Comparison of ENCODE assay signal across 2 cellular contexts in the genomic region with DNA sequence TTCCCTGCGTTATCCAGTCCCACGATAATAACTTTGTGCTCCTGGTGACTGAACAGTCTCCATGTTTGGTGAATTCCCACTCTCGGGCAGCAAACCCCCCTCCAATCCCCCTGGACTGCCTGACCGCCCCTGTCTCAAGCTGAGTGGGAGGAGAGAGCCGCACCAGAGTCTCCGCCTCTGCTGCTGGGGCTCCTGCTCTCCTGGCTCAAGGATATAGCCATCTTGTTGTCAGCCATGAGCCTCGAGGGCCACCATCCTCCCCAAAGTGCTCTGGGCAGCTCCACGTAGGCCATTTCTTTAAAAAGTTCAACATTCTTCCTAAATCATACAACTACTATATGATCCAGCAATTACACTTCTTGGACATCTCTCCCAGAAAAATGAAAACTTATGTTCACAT.
TF ChIP-seq lines count a peak whose summit lies in the region.

No MANE protein-coding gene starts in this region.

TF ChIP-seq in A549, 52 proteins besides CTCF, POLR2A, EP300 and RAD21:
- TF ChIP-seq, protein P1, sequence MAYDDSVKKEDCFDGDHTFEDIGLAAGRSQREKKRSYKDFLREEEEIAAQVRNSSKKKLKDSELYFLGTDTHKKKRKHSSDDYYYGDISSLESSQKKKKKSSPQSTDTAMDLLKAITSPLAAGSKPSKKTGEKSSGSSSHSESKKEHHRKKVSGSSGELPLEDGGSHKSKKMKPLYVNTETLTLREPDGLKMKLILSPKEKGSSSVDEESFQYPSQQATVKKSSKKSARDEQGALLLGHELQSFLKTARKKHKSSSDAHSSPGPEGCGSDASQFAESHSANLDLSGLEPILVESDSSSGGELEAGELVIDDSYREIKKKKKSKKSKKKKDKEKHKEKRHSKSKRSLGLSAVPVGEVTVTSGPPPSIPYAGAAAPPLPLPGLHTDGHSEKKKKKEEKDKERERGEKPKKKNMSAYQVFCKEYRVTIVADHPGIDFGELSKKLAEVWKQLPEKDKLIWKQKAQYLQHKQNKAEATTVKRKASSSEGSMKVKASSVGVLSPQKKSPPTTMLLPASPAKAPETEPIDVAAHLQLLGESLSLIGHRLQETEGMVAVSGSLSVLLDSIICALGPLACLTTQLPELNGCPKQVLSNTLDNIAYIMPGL (CRISPR knock-in tag; IDR thresholded peaks at IDR 0.05; ENCODE audit: borderline replicate concordance): no peak
- no peak for TF ChIP-seq MAZ (IDR thresholded peaks at IDR 0.05; ENCODE audit: borderline replicate concordance, low read depth, low read length)
- TF ChIP-seq ZNF302 (CRISPR knock-in tag; IDR thresholded peaks at IDR 0.05): no peak
- no peak for TF ChIP-seq CBX8 (IDR thresholded peaks at IDR 0.05)
- TF ChIP-seq CHD2 (IDR thresholded peaks at IDR 0.05; ENCODE audit: low read length, partially characterized antibody): no peak
- TF ChIP-seq SREBF2 (IDR thresholded peaks at IDR 0.05): no peak
- no peak for TF ChIP-seq NPAS2 (CRISPR knock-in tag; IDR thresholded peaks at IDR 0.05; ENCODE audit: borderline replicate concordance)
- no peak for TF ChIP-seq MAFK (IDR thresholded peaks at IDR 0.05; ENCODE audit: partially characterized antibody)
- TF ChIP-seq EHMT2 (IDR thresholded peaks at IDR 0.05; ENCODE audit: low read depth): no peak
- TF ChIP-seq SMC3 (IDR thresholded peaks at IDR 0.05): no peak
- TF ChIP-seq ZFP36 (IDR thresholded peaks at IDR 0.05; ENCODE audit: borderline replicate concordance, partially characterized antibody): no peak
- no peak for TF ChIP-seq HOXB13 (CRISPR knock-in tag; IDR thresholded peaks at IDR 0.05; ENCODE audit: low read depth)
- no peak for TF ChIP-seq BHLHE40 (IDR thresholded peaks at IDR 0.05; ENCODE audit: low read depth, low read length)
- TF ChIP-seq, protein P2, sequence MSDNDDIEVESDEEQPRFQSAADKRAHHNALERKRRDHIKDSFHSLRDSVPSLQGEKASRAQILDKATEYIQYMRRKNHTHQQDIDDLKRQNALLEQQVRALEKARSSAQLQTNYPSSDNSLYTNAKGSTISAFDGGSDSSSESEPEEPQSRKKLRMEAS (IDR thresholded peaks at IDR 0.05): no peak
- no peak for TF ChIP-seq POLR2AphosphoS2 (conservative IDR thresholded peaks at IDR 0.05; ENCODE audit: low read length)
- TF ChIP-seq, protein P3, sequence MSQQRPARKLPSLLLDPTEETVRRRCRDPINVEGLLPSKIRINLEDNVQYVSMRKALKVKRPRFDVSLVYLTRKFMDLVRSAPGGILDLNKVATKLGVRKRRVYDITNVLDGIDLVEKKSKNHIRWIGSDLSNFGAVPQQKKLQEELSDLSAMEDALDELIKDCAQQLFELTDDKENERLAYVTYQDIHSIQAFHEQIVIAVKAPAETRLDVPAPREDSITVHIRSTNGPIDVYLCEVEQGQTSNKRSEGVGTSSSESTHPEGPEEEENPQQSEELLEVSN (IDR thresholded peaks at IDR 0.05; ENCODE audit: borderline replicate concordance, low read depth): no peak
- TF ChIP-seq KDM5A (IDR thresholded peaks at IDR 0.05): no peak
- no peak for TF ChIP-seq HOXA7 (CRISPR knock-in tag; IDR thresholded peaks at IDR 0.05)
- TF ChIP-seq NFE2L2 (conservative IDR thresholded peaks at IDR 0.05; ENCODE audit: low read length): no peak

TF ChIP-seq in K562, 482 proteins besides CTCF, POLR2A, EP300 and RAD21:
- TF ChIP-seq, protein P4, sequence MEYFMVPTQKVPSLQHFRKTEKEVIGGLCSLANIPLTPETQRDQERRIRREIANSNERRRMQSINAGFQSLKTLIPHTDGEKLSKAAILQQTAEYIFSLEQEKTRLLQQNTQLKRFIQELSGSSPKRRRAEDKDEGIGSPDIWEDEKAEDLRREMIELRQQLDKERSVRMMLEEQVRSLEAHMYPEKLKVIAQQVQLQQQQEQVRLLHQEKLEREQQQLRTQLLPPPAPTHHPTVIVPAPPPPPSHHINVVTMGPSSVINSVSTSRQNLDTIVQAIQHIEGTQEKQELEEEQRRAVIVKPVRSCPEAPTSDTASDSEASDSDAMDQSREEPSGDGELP (CRISPR knock-in tag; IDR thresholded peaks at IDR 0.05; ENCODE audit: borderline replicate concordance): no peak
- TF ChIP-seq, protein P5, sequence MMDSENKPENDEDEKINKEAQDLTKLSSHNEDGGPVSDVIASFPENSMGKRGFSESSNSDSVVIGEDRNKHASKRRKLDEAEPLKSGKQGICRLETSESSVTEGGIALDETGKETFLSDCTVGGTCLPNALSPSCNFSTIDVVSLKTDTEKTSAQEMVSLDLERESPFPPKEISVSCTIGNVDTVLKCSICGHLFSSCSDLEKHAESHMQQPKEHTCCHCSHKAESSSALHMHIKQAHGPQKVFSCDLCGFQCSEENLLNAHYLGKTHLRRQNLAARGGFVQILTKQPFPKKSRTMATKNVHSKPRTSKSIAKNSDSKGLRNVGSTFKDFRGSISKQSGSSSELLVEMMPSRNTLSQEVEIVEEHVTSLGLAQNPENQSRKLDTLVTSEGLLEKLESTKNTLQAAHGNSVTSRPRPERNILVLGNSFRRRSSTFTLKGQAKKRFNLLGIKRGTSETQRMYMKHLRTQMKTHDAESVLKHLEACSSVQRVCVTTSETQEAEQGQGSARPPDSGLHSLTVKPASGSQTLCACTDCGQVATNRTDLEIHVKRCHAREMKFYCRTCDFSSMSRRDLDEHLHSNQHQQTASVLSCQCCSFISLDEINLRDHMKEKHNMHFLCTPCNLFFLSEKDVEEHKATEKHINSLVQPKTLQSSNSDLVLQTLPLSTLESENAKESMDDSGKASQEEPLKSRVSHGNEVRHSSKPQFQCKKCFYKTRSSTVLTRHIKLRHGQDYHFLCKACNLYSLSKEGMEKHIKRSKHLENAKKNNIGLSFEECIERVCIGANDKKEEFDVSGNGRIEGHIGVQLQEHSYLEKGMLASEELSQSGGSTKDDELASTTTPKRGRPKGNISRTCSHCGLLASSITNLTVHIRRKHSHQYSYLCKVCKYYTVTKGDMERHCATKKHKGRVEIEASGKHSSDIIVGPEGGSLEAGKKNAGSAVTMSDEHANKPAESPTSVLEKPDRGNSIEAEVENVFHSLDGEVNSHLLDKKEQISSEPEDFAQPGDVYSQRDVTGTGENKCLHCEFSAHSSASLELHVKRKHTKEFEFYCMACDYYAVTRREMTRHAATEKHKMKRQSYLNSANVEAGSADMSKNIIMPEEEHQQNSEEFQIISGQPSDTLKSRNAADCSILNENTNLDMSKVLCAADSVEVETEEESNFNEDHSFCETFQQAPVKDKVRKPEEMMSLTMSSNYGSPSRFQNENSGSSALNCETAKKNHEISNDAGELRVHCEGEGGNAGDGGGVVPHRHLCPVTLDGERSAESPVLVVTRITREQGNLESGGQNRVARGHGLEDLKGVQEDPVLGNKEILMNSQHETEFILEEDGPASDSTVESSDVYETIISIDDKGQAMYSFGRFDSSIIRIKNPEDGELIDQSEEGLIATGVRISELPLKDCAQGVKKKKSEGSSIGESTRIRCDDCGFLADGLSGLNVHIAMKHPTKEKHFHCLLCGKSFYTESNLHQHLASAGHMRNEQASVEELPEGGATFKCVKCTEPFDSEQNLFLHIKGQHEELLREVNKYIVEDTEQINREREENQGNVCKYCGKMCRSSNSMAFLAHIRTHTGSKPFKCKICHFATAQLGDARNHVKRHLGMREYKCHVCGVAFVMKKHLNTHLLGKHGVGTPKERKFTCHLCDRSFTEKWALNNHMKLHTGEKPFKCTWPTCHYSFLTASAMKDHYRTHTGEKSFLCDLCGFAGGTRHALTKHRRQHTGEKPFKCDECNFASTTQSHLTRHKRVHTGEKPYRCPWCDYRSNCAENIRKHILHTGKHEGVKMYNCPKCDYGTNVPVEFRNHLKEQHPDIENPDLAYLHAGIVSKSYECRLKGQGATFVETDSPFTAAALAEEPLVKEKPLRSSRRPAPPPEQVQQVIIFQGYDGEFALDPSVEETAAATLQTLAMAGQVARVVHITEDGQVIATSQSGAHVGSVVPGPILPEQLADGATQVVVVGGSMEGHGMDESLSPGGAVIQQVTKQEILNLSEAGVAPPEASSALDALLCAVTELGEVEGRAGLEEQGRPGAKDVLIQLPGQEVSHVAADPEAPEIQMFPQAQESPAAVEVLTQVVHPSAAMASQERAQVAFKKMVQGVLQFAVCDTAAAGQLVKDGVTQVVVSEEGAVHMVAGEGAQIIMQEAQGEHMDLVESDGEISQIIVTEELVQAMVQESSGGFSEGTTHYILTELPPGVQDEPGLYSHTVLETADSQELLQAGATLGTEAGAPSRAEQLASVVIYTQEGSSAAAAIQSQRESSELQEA (IDR thresholded peaks at IDR 0.05; ENCODE audit: low read depth): peak; percentile 83
- TF ChIP-seq YY1 (IDR thresholded peaks at IDR 0.05; ENCODE audit: borderline replicate concordance in 1 of 3, control insufficient read depth in 1 of 3, extremely low read depth in 1 of 3, insufficient read depth in 3 of 3, insufficient read length in 1 of 3, insufficient replicate concordance in 2 of 3, low read depth in 1 of 3, low read length in 2 of 3) (peak in 1 of 3 experiments; percentile 28), SAFB (IDR thresholded peaks at IDR 0.05; ENCODE audit: borderline replicate concordance, low read depth, low read length) (no peak)
